ENCODE assay signal across 16 cellular contexts in the genomic region with DNA sequence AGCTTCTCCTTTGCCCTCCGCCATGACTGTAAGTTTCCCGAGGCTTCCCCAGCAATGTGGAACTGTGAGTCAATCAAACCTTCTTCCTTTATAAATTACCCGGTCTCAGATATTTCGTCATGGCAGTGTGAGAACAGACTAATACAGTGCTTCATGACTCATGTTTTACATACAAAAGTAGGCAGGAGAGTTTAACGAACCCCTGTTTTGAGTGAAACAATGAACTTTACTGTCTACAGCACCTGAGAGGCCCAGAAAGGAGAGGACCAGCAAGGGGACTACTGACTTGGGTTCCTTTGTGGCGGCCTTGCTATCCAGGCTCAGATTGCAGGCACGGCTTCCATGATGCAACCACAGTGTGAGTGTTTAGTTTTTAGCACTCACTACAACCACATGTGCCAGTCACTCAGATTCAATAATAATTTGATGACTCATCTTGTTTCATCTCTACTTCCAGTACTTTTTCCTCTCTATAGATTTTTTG.
DNase-seq lines count a peak whose midpoint lies in the region; ATAC-seq and TF ChIP-seq lines count a peak whose summit lies in the region.
"Had no signal": no experiment of that assay in that cellular context is flagged by ENCODE, and none has a peak within 500 bp of the region (broad histone marks: within the 10 kb centered on the region; RNA-seq: fewer than 3 reads in every experiment).

No MANE protein-coding gene starts in this region.

- TF ChIP-seq CTCF in HL-60 (IDR thresholded peaks at IDR 0.05; ENCODE audit: insufficient read depth, low read length): no peak
- TF ChIP-seq CTCF in RWPE2 (IDR thresholded peaks at IDR 0.05; ENCODE audit: poor library complexity, severe bottlenecking): no peak
- TF ChIP-seq CTCF in fibroblast of lung (conservative IDR thresholded peaks at IDR 0.05 in 1 of 2, IDR thresholded peaks at IDR 0.05 in 1 of 2; ENCODE audit: low read depth in 1 of 2, low read length in 2 of 2): no peak

- H3K9me3 Mint-ChIP-seq in stimulated activated effector memory CD8-positive, alpha-beta T cell treated with anti-CD3 and anti-CD28 coated beads, Interleukin-12 subunit alpha, Interleukin-12 subunit beta, amount 100 ng/mL, for 72 hours: no peaks in the 10 kb centered on the region
- H3K9me3 Mint-ChIP-seq: activated CD4-positive, alpha-beta T cell treated with anti-CD3 and anti-CD28 coated beads, Interleukin-2, amount 10 ng/mL, durations not matched to agents 24 days and 14 days; activated T-cell treated with anti-CD3 and anti-CD28 coated beads, Interleukin-2, amount 50 U/mL, for 4 hours; T-helper 2 cell treated with Interferon-gamma antibody and Interleukin-4, amounts not matched to agents 5 μg/mL and 100 μg/mL, for 36 hours had no signal

- no peaks in the 10 kb centered on the region for H3K36me3 Mint-ChIP-seq in stimulated activated effector memory CD8-positive, alpha-beta T cell treated with anti-CD3 and anti-CD28 coated beads, Interleukin-12 subunit alpha, Interleukin-12 subunit beta, amount 100 ng/mL, for 72 hours
- H3K36me3 Mint-ChIP-seq: immature natural killer cell had no signal

- H3K27ac Mint-ChIP-seq in stimulated activated effector memory CD8-positive, alpha-beta T cell treated with anti-CD3 and anti-CD28 coated beads, Interleukin-12 subunit alpha, Interleukin-12 subunit beta, amount 100 ng/mL, for 72 hours: no peak overlapping the region
- H3K27ac Mint-ChIP-seq: activated CD4-positive, alpha-beta T cell treated with anti-CD3 and anti-CD28 coated beads, Interleukin-2, amount 10 ng/mL, durations not matched to agents 24 days and 14 days; immature natural killer cell; T-helper 2 cell treated with Interferon-gamma antibody and Interleukin-4, amounts not matched to agents 5 μg/mL and 100 μg/mL, for 36 hours had no signal

- DNase-seq in A172 (ENCODE audit: low spot score) (peak; percentile 34), HL-60 (ENCODE audit: low read depth in 1 of 2, low spot score in 1 of 2) (peak; percentile 4 to 23), RWPE2 (ENCODE audit: low spot score) (no peak), fibroblast of lung (ENCODE audit: low read depth in 2 of 2) (peak; percentile 32 to 39), UCSD-AML1 (lab: John Stamatoyannopoulos, UW; ENCODE audit: unreplicated experiment) (no peak), left ventricle myocardium superior (no peak)
- DNase-seq in stimulated activated effector memory CD8-positive, alpha-beta T cell treated with anti-CD3 and anti-CD28 coated beads, Interleukin-12 subunit alpha, Interleukin-12 subunit beta, amount 100 ng/mL, for 72 hours (ENCODE audit: low spot score in 2 of 2): no peak
- DNase-seq: activated CD4-positive, alpha-beta T cell treated with anti-CD3 and anti-CD28 coated beads, Interleukin-2, amount 10 ng/mL, durations not matched to agents 24 days and 14 days; activated T-cell treated with anti-CD3 and anti-CD28 coated beads, Interleukin-2, amount 50 U/mL, for 4 hours; amygdala; immature natural killer cell; NCI-H1105 treated with DMSO at 0.1 percent for 48 hours; NCI-H446 had no signal

- ATAC-seq in RWPE2 (ENCODE audit: low read depth): peak; percentile 76
- ATAC-seq in stimulated activated effector memory CD8-positive, alpha-beta T cell treated with anti-CD3 and anti-CD28 coated beads, Interleukin-12 subunit alpha, Interleukin-12 subunit beta, amount 100 ng/mL, for 72 hours: no peak
- no peak for ATAC-seq in left ventricle myocardium superior
- ATAC-seq in GM18511 (IDR thresholded peaks at IDR 0.05; ENCODE audit: unreplicated experiment): no peak
- ATAC-seq: activated T-cell treated with anti-CD3 and anti-CD28 coated beads, Interleukin-2, amount 50 U/mL, for 4 hours had no signal

- no peak overlapping the region for H3K4me3 ChIP-seq in HL-60 (replicated peaks; ENCODE audit: insufficient read depth, low read length)
- H3K4me3 ChIP-seq in RWPE2 (ENCODE audit: severe bottlenecking): no peak overlapping the region
- no peak overlapping the region for H3K4me3 ChIP-seq in fibroblast of lung (replicated peaks in 1 of 4; ENCODE audit: control extremely low read depth in 1 of 4, insufficient read depth in 1 of 4, low read depth in 3 of 4, low read length in 4 of 4)
- H3K4me3 ChIP-seq: thoracic aorta had no signal

- no peak overlapping the region for H3K4me3 Mint-ChIP-seq in stimulated activated effector memory CD8-positive, alpha-beta T cell treated with anti-CD3 and anti-CD28 coated beads, Interleukin-12 subunit alpha, Interleukin-12 subunit beta, amount 100 ng/mL, for 72 hours
- H3K4me3 Mint-ChIP-seq: activated CD4-positive, alpha-beta T cell treated with anti-CD3 and anti-CD28 coated beads, Interleukin-2, amount 10 ng/mL, durations not matched to agents 24 days and 14 days; activated T-cell treated with anti-CD3 and anti-CD28 coated beads, Interleukin-2, amount 50 U/mL, for 4 hours; immature natural killer cell; T-helper 2 cell treated with Interferon-gamma antibody and Interleukin-4, amounts not matched to agents 5 μg/mL and 100 μg/mL, for 36 hours had no signal

- H3K4me1 ChIP-seq in RWPE2 (ENCODE audit: insufficient read depth, poor library complexity, severe bottlenecking): peaks cover 9% of the 10 kb centered on the region
- no peaks in the 10 kb centered on the region for H3K4me1 ChIP-seq in fibroblast of lung (ENCODE audit: control insufficient read depth, extremely low read depth, insufficient read depth, low read length)

- peaks cover 18% of the 10 kb centered on the region for H3K4me1 Mint-ChIP-seq in stimulated activated effector memory CD8-positive, alpha-beta T cell treated with anti-CD3 and anti-CD28 coated beads, Interleukin-12 subunit alpha, Interleukin-12 subunit beta, amount 100 ng/mL, for 72 hours

- intact Hi-C loops in left ventricle myocardium superior (cut with micrococcal nuclease): loop anchor here (5.0 kb wide), 1 partner anchor 181 kb away; no protein-coding TSS in a partner anchor

- H3K79me2 ChIP-seq in fibroblast of lung (ENCODE audit: control insufficient read depth, insufficient read depth, low read length): no peaks in the 10 kb centered on the region

- H4K20me1 ChIP-seq in fibroblast of lung (ENCODE audit: control insufficient read depth, extremely low read depth, insufficient read depth, low read length): no peaks in the 10 kb centered on the region

- no peak overlapping the region for H2AFZ ChIP-seq in fibroblast of lung (ENCODE audit: low read length)

- H3K36me3 ChIP-seq in RWPE2 (ENCODE audit: low read depth): no peaks in the 10 kb centered on the region
- H3K36me3 ChIP-seq in fibroblast of lung (ENCODE audit: control insufficient read depth, insufficient read depth, low read length): no peaks in the 10 kb centered on the region
- H3K36me3 ChIP-seq: thoracic aorta had no signal

- no peak overlapping the region for H3K9ac ChIP-seq in fibroblast of lung (ENCODE audit: insufficient read depth, low read length)

- H3K27ac ChIP-seq in HL-60 (replicated peaks) (no peak overlapping the region), RWPE2 (ENCODE audit: poor library complexity, severe bottlenecking) (peak overlapping the region; percentile 42), fibroblast of lung (ENCODE audit: insufficient read depth, low read length) (no peak overlapping the region)
- H3K27ac ChIP-seq: thoracic aorta had no signal

- H3K9me3 ChIP-seq in RWPE2 (ENCODE audit: severe bottlenecking) (no peaks in the 10 kb centered on the region), fibroblast of lung (ENCODE audit: control insufficient read depth, insufficient read depth, low read depth, low read length) (no peaks in the 10 kb centered on the region)
- H3K9me3 ChIP-seq: thoracic aorta had no signal

- no peak overlapping the region for H3K4me2 ChIP-seq in fibroblast of lung (ENCODE audit: extremely low read depth, insufficient read depth, low read length)

- no peaks in the 10 kb centered on the region for H3K27me3 ChIP-seq in HL-60 (ENCODE audit: insufficient read depth, poor library complexity, severe bottlenecking)
- H3K27me3 ChIP-seq in RWPE2 (ENCODE audit: insufficient read depth, poor library complexity, severe bottlenecking): no peaks in the 10 kb centered on the region
- H3K27me3 ChIP-seq in fibroblast of lung (ENCODE audit: control insufficient read depth, insufficient read depth, low read length): no peaks in the 10 kb centered on the region

Comparison
In these comparisons a context has a peak if more than half of its experiments do, and no peak if none do; other contexts are left out.
1. DNase-seq: peak in A172 (single experiment), HL-60 (2 of 2) and fibroblast of lung (2 of 2); none in RWPE2 (single experiment), stimulated activated effector memory CD8-positive, alpha-beta T cell treated with anti-CD3 and anti-CD28 coated beads, Interleukin-12 subunit alpha, Interleukin-12 subunit beta, amount 100 ng/mL, for 72 hours (0 of 2), UCSD-AML1 (single experiment) and left ventricle myocardium superior (single experiment).